Comparison of ENCODE assay signal across 22 cellular contexts in the genomic region with DNA sequence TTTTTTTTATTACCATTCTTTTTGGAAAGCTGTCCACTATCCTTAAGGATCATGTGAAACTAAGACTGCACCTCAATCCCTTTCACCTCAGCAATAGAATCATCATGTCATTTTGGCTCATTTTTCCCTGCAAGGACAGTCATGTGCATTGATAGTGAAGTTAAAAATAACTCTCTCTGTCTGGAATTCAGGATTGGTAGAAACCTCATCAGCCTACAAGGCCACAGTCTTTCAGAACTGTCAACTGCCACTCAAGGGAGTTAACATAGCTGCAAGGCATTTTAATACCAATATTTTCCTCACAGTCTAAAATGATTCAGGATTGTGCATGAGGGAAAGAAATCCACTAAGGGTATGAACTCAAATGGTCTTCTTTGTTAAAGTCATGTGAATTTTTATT.
"Had no signal": no experiment of that assay in that cellular context is flagged by ENCODE, and none has a peak within 500 bp of the region (broad histone marks: within the 10 kb centered on the region; RNA-seq: fewer than 3 reads in every experiment).

No MANE protein-coding gene starts in this region.

- H3K36me3 ChIP-seq: SJCRH30 had no signal

- H3K4me1 ChIP-seq: SJCRH30 had no signal

- H3K27me3 ChIP-seq: SJCRH30 had no signal

- DNase-seq: IMR-90, Karpas-422, KG1, MM.1S, NCI-H1092 treated with DMSO at 0.1 percent for 48 hours, NCI-H1436, NCI-H187, NCI-H2029, NCI-H2081 treated with DMSO at 0.1 percent for 48 hours, NCI-H2171, NCI-H226, NCI-H446, NCI-H510A, NCI-H524 treated with DMSO at 0.1 percent for 48 hours, NCI-H69, NCI-H774, RPMI8226, SHP77 treated with DMSO at 0.1 percent for 48 hours, SJCRH30 had no signal

- H3K4me3 ChIP-seq: SJCRH30 had no signal

- H3K27ac ChIP-seq: SJCRH30 had no signal

- FAIRE-seq: HepG2, RCC 7860 had no signal

- H3K9me3 ChIP-seq: SJCRH30 had no signal

- ATAC-seq: HepG2, SK-N-SH treated with all-trans-retinoic acid at 6 μM for 48 hours had no signal
